12 cellular contexts compared by ENCODE assay signal in the genomic region with DNA sequence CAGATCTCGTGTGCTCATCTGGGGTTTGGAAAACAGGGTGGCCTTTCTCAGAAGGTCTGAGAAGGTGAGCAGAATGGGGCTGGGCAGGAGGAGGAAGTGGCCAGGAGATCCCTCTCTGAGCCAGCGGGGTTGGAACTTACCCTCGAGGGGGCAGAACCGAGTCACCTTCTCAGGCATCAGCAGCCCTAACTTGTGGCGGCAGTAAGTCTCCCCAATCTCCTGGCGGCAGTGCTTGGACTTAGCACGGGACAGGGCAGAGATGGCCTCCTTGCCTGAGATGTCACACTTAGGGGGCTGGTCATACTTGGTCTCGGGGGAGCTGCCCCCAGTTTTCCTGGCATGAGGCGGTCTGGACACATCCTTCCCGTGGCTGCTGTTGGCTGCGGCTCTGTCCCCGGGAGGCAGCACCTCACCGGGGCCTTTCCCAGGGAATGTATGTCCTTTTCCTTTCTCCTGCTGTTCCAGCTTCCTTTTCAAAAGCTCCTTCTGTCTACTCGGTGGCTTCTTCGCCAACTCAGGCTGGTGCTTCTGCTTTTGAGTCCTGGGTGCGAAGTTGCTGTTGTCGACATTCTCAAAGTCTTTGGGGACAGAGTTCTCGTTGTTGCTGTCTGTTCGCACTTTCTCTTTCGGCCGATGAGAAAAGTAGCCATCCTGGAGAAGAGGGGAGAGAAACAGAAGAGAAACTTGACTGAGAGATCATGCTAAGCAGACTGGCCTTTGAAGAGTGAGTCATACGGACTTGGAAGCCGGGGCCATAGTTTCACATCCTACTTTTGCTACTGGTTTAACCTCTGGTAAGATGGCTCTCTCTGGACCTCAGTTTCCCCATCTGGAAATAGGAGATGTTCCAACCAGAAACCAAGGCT.
A peak's percentile ranks its signal among the peaks of the same experiment; 100 is the strongest.
DNase-seq lines count a peak whose midpoint lies in the region; ATAC-seq, FAIRE-seq and TF ChIP-seq lines count a peak whose summit lies in the region.
"Had no signal": no experiment of that assay in that cellular context is flagged by ENCODE, and none has a peak within 500 bp of the region (broad histone marks: within the 10 kb centered on the region; RNA-seq: fewer than 3 reads in every experiment).

No MANE protein-coding gene starts in this region.

- H3K4me3 ChIP-seq in mucosa of descending colon, result no peak overlapping the region
- H3K4me3 ChIP-seq in dorsolateral prefrontal cortex, result peak overlapping the region in 15 of 59 donors; percentile 2 to 37 (median 21)

- TF ChIP-seq CTCF in mucosa of descending colon (IDR thresholded peaks at IDR 0.05), result no peak
- no peak for TF ChIP-seq CTCF in dorsolateral prefrontal cortex (IDR thresholded peaks at IDR 0.05 in 54 of 56, conservative IDR thresholded peaks at IDR 0.05 in 2 of 56; ENCODE audit: low read depth in 1 of 56, partially characterized antibody in 56 of 56)
- no peak for TF ChIP-seq CTCF in nephron progenitor cell (IDR thresholded peaks at IDR 0.05)

- H3K9me3 Mint-ChIP-seq in nephron progenitor cell, result no peaks in the 10 kb centered on the region
- H3K9me3 Mint-ChIP-seq: nephron had no signal

- H3K4me1 Mint-ChIP-seq in nephron progenitor cell, result peaks cover 56% of the 10 kb centered on the region
- H3K4me1 Mint-ChIP-seq: nephron had no signal

- peaks cover 19% of the 10 kb centered on the region for H3K27me3 Mint-ChIP-seq in nephron progenitor cell (ENCODE audit: low read depth, poor library complexity)

- intact Hi-C loops in mucosa of descending colon (cut with DNase I, micrococcal nuclease) (no loop called here), dorsolateral prefrontal cortex (cut with DNase I) (no loop called here)

- H3K27me3 ChIP-seq in dorsolateral prefrontal cortex, result no peaks in the 10 kb centered on the region

- H3K4me1 ChIP-seq in mucosa of descending colon (ENCODE audit: low read depth), result peaks cover 24% of the 10 kb centered on the region

- H3K9me3 ChIP-seq in mucosa of descending colon, result no peaks in the 10 kb centered on the region

- peak; percentile 77 for ATAC-seq in GM21786 (IDR thresholded peaks at IDR 0.05; ENCODE audit: unreplicated experiment)
- peak; percentile 73 for ATAC-seq in mucosa of descending colon

- no peak overlapping the region for H3K27ac Mint-ChIP-seq in nephron progenitor cell
- H3K27ac Mint-ChIP-seq: nephron had no signal

- no peak for TF ChIP-seq POLR2A in GM12891 (IDR thresholded peaks at IDR 0.05; ENCODE audit: low read depth, low read length)

- DNase-seq in GM12891 (ENCODE audit: insufficient read length, low spot score) (peak; percentile 53), NOMO-1 treated with DMSO at 0.1 percent for 48 hours (lab: John Stamatoyannopoulos, UW; ENCODE audit: unreplicated experiment) (peak; percentile 96), mucosa of descending colon (peak in 2 of 3 donors; percentile 55 to 57), dorsolateral prefrontal cortex (no peak), NCI-H226 (no peak), nephron progenitor cell (no peak), NAMALWA (ENCODE audit: low spot score) (no peak)
- DNase-seq: activated T-cell treated with anti-CD3 and anti-CD28 coated beads for 4 hours, NCI-H1105 had no signal

- peak overlapping the region in 14 of 59 donors; percentile 5 to 53 (median 27) for H3K27ac ChIP-seq in dorsolateral prefrontal cortex

- H3K36me3 ChIP-seq in mucosa of descending colon (ENCODE audit: low read depth), result no peaks in the 10 kb centered on the region

- peak; percentile 89 for FAIRE-seq in GM12891 (lab: Jason Lieb, UNC)
- FAIRE-seq: endothelial cell of umbilical vein had no signal

- H3K36me3 Mint-ChIP-seq in nephron progenitor cell (ENCODE audit: low read depth), result no peaks in the 10 kb centered on the region

- no peak overlapping the region for H3K4me3 Mint-ChIP-seq in nephron progenitor cell
- H3K4me3 Mint-ChIP-seq: nephron had no signal

TF ChIP-seq in GM12891, 5 proteins besides CTCF, POLR2A, EP300 and RAD21:
- TF ChIP-seq TAF1 (IDR thresholded peaks at IDR 0.05; ENCODE audit: low read depth, low read length), result no peak
- TF ChIP-seq SPI1 (IDR thresholded peaks at IDR 0.05; ENCODE audit: low read depth, low read length), result peak; percentile 97

Comparison
In these comparisons a context has a peak if more than half of its experiments do, and no peak if none do; other contexts are left out.
1. DNase-seq: peak in GM12891 (single experiment), NOMO-1 treated with DMSO at 0.1 percent for 48 hours (single experiment) and mucosa of descending colon (2 of 3); none in dorsolateral prefrontal cortex (0 of 10), NCI-H226 (single experiment), nephron progenitor cell (single experiment) and NAMALWA (single experiment).